In genomic region chr13:47109028-47109427, GRCh38 we compare ENCODE assay signal across 14 cellular contexts.
DNase-seq lines count a peak whose midpoint lies in the region; ATAC-seq and TF ChIP-seq lines count a peak whose summit lies in the region.
"Had no signal": no experiment of that assay in that cellular context is flagged by ENCODE, and none has a peak within 500 bp of the region (broad histone marks: within the 10 kb centered on the region; RNA-seq: fewer than 3 reads in every experiment).

No MANE protein-coding gene starts in this region.

- no peaks in the 10 kb centered on the region for H3K9me3 ChIP-seq in HAP-1
- H3K9me3 ChIP-seq: tibial artery had no signal

- peak; percentile 67 for ATAC-seq in GM19372 (IDR thresholded peaks at IDR 0.05; ENCODE audit: low read depth, unreplicated experiment)
- peak; percentile 85 for ATAC-seq in HG03064 (IDR thresholded peaks at IDR 0.05; ENCODE audit: low read depth, unreplicated experiment)

- no peaks in the 10 kb centered on the region for H3K27me3 ChIP-seq in HAP-1 (ENCODE audit: low read depth)
- H3K27me3 ChIP-seq: tibial artery had no signal

- peak; percentile 80 for DNase-seq in GM12865 (ENCODE audit: low read depth)
- peak; percentile 34 for DNase-seq in UCSD-AML1 (lab: John Stamatoyannopoulos, UW; ENCODE audit: unreplicated experiment)
- no peak for DNase-seq in NCI-H2171 (lab: John Stamatoyannopoulos, UW)
- no peak for DNase-seq in NCI-H146 (lab: John Stamatoyannopoulos, UW)
- DNase-seq in HAP-1 (ENCODE audit: low spot score in 2 of 2): no peak
- DNase-seq in A172 (ENCODE audit: low spot score): no peak
- DNase-seq: activated CD4-positive, alpha-beta T cell treated with anti-CD3 and anti-CD28 coated beads for 4 hours; amniotic stem cell; CD4-positive, alpha-beta memory T cell; NCI-H1694 treated with DMSO at 0.1 percent for 48 hours; nucleus accumbens; tibial artery had no signal

- H3K4me3 ChIP-seq in GM12865 (ENCODE audit: low read depth, low read length) (no peak overlapping the region), HAP-1 (no peak overlapping the region)
- H3K4me3 ChIP-seq: tibial artery had no signal

- no peaks in the 10 kb centered on the region for H3K36me3 ChIP-seq in HAP-1 (replicated peaks)
- H3K36me3 ChIP-seq: tibial artery had no signal

- H3K4me1 ChIP-seq in HAP-1: no peaks in the 10 kb centered on the region
- H3K4me1 ChIP-seq: tibial artery had no signal

- in situ Hi-C loops in HAP-1 (cut with MboI; ENCODE audit: low sequenced_read_pairs): no loop called here

- TF ChIP-seq CTCF in GM12865 (IDR thresholded peaks at IDR 0.05; ENCODE audit: insufficient read depth, low read depth, low read length, missing control alignments): no peak

Comparison
In these comparisons a context has a peak if more than half of its experiments do, and no peak if none do; other contexts are left out.
1. DNase-seq: peak in GM12865 (single experiment) and UCSD-AML1 (single experiment); none in NCI-H2171 (single experiment), NCI-H146 (single experiment), HAP-1 (0 of 2) and A172 (single experiment).